ENCODE assay signal across 17 cellular contexts in genomic region chr10:105611244-105611798, GRCh38.
DNase-seq lines count a peak whose midpoint lies in the region; ATAC-seq, FAIRE-seq and TF ChIP-seq lines count a peak whose summit lies in the region.
"Had no signal": no experiment of that assay in that cellular context is flagged by ENCODE, and none has a peak within 500 bp of the region (broad histone marks: within the 10 kb centered on the region; RNA-seq: fewer than 3 reads in every experiment).

No MANE protein-coding gene starts in this region.

- POLR2A ChIA-PET in Caco-2 (lab: Charles Lee), result no interaction called here

- no peaks in the 10 kb centered on the region for H3K36me3 Mint-ChIP-seq in Caco-2 (ENCODE audit: insufficient read depth, unreplicated experiment)
- H3K36me3 Mint-ChIP-seq: CD8-positive, alpha-beta memory T cell had no signal

- no peaks in the 10 kb centered on the region for H3K4me1 Mint-ChIP-seq in Caco-2 (ENCODE audit: low read depth, unreplicated experiment)
- H3K4me1 Mint-ChIP-seq: CD8-positive, alpha-beta memory T cell had no signal

- no peaks in the 10 kb centered on the region for H3K27me3 ChIP-seq in body of pancreas
- no peaks in the 10 kb centered on the region for H3K27me3 ChIP-seq in small intestine (ENCODE audit: control insufficient read depth in 2 of 2, insufficient read depth in 2 of 2, low read length in 2 of 2)
- no peaks in the 10 kb centered on the region for H3K27me3 ChIP-seq in Caco-2 (replicated peaks; ENCODE audit: control insufficient read depth, insufficient read depth, low read length)
- H3K27me3 ChIP-seq: BLaER1 had no signal

- H3K4me1 ChIP-seq in body of pancreas (peaks cover 61% of the 10 kb centered on the region), small intestine (ENCODE audit: control insufficient read depth in 2 of 2, insufficient read depth in 1 of 2, low read depth in 1 of 2, low read length in 1 of 2) (peaks cover 3% of the 10 kb centered on the region in 2 donors), Caco-2 (no peaks in the 10 kb centered on the region)
- H3K4me1 ChIP-seq: BLaER1 had no signal

- peak overlapping the region in 3 of 4 donors; percentile 60 to 80 (median 68) for H3K27ac ChIP-seq in body of pancreas
- H3K27ac ChIP-seq in small intestine (ENCODE audit: low read depth in 1 of 2, low read length in 1 of 2), result no peak overlapping the region
- H3K27ac ChIP-seq: BLaER1, GM23248, HL-60 had no signal

- intact Hi-C loops in body of pancreas (cut with DNase I) (no loop called here), Caco-2 (cut with micrococcal nuclease; ENCODE audit: unreplicated experiment) (no loop called here)

- peak; percentile 92 for FAIRE-seq in small intestine (lab: Jason Lieb, UNC)
- FAIRE-seq: H54 had no signal

- BruUV-seq in Caco-2 (replicated peaks; lab: Mats Ljungman, UMichigan), result no TSS peak

- peak in 1 of 3 donors; percentile 13 for TF ChIP-seq POLR2A in body of pancreas (IDR thresholded peaks at IDR 0.05)

- DNase-seq in NCI-H1417 (lab: John Stamatoyannopoulos, UW), result peak in 2 of 3 experiments; percentile 6 to 49
- DNase-seq in NCI-H1417 treated with DMSO at 0.1 percent for 48 hours (lab: John Stamatoyannopoulos, UW), result no peak
- peak; percentile 66 for DNase-seq in NCI-H69 (lab: John Stamatoyannopoulos, UW)
- peak in 3 of 4 donors; percentile 18 to 61 (median 22) for DNase-seq in body of pancreas
- DNase-seq in small intestine, result peak; percentile 84
- no peak for DNase-seq in Caco-2
- DNase-seq: 8988T; AML-193; Calu3; CD8-positive, alpha-beta memory T cell; DMS 273 treated with DMSO at 0.1 percent for 48 hours; GM23248 had no signal

- ATAC-seq in body of pancreas (peak; percentile 97), GM18858 (IDR thresholded peaks at IDR 0.05; ENCODE audit: unreplicated experiment) (no peak)
- ATAC-seq: HCT116 had no signal

- H3K4me3 Mint-ChIP-seq in Caco-2 (ENCODE audit: unreplicated experiment), result no peak overlapping the region
- H3K4me3 Mint-ChIP-seq: CD8-positive, alpha-beta memory T cell had no signal

- CTCF ChIA-PET in Caco-2 (lab: Charles Lee), result no interaction called here

- H3K36me3 ChIP-seq in body of pancreas (replicated peaks in 1 of 2; ENCODE audit: insufficient read depth in 1 of 2, low read depth in 2 of 2) (no peaks in the 10 kb centered on the region), small intestine (ENCODE audit: control insufficient read depth in 2 of 2, insufficient read depth in 2 of 2, low read length in 2 of 2) (no peaks in the 10 kb centered on the region), Caco-2 (ENCODE audit: control insufficient read depth, insufficient read depth, low read length) (no peaks in the 10 kb centered on the region)
- H3K36me3 ChIP-seq: BLaER1 had no signal

- no peaks in the 10 kb centered on the region for H3K27me3 Mint-ChIP-seq in Caco-2 (ENCODE audit: insufficient read depth, unreplicated experiment)
- H3K27me3 Mint-ChIP-seq: CD8-positive, alpha-beta memory T cell had no signal

- H3K4me3 ChIP-seq in body of pancreas (no peak overlapping the region), small intestine (ENCODE audit: low read depth in 1 of 2, low read length in 2 of 2) (no peak overlapping the region), Caco-2 (ENCODE audit: low read depth, low read length) (no peak overlapping the region)
- H3K4me3 ChIP-seq: BLaER1, GM23248 had no signal

- H3K9me3 Mint-ChIP-seq in Caco-2 (ENCODE audit: unreplicated experiment), result no peaks in the 10 kb centered on the region

- H3K9me3 ChIP-seq in body of pancreas (no peaks in the 10 kb centered on the region), small intestine (ENCODE audit: control insufficient read depth, low read depth) (no peaks in the 10 kb centered on the region), Caco-2 (no peaks in the 10 kb centered on the region)
- H3K9me3 ChIP-seq: BLaER1 had no signal

- TF ChIP-seq CTCF in body of pancreas (IDR thresholded peaks at IDR 0.05) (no peak), Caco-2 (IDR thresholded peaks at IDR 0.05; ENCODE audit: insufficient read depth in 1 of 2, low read depth in 1 of 2, low read length in 1 of 2, severe bottlenecking in 1 of 2, unreplicated experiment in 1 of 2) (no peak)

- no peak overlapping the region for H3K27ac Mint-ChIP-seq in Caco-2 (ENCODE audit: unreplicated experiment)
- H3K27ac Mint-ChIP-seq: CD8-positive, alpha-beta memory T cell had no signal

Comparison
In these comparisons a context has a peak if more than half of its experiments do, and no peak if none do; other contexts are left out.
1. DNase-seq: peak in NCI-H1417 (2 of 3), NCI-H69 (single experiment), body of pancreas (3 of 4) and small intestine (single experiment); none in NCI-H1417 treated with DMSO at 0.1 percent for 48 hours (single experiment) and Caco-2 (0 of 2).
2. H3K27ac ChIP-seq: peak in body of pancreas (3 of 4); none in small intestine (0 of 2).